8 cellular contexts compared by ENCODE assay signal in genomic region chr20:46689082-46689753, GRCh38. TPM values are rescaled to one million over a fixed set of nuclear protein-coding genes. Genes with fewer than 3 reads are reported as not detected.
DNase-seq lines count a peak whose midpoint lies in the region; ATAC-seq, FAIRE-seq and TF ChIP-seq lines count a peak whose summit lies in the region.

TSS of gene TP53RK (minus strand) at chr20:46689444. CDS start at chr20:46689414, 30 bp downstream.

- peak; percentile 39 to 60 for TF ChIP-seq CTCF in brain (conservative IDR thresholded peaks at IDR 0.05)
- peak; percentile 46 to 62 (median 59) for TF ChIP-seq CTCF in gastrocnemius medialis (IDR thresholded peaks at IDR 0.05 in 4 of 5, conservative IDR thresholded peaks at IDR 0.05 in 1 of 5)

- intact Hi-C loops in gastrocnemius medialis (cut with DNase I; ENCODE audit: low total_unique reads), result no loop called here

- ATAC-seq in GM18519 (IDR thresholded peaks at IDR 0.05; ENCODE audit: low FRiP score, unreplicated experiment) (peak; percentile 82), HG03064 (IDR thresholded peaks at IDR 0.05; ENCODE audit: low read depth, unreplicated experiment) (peak; percentile 93), gastrocnemius medialis (peak; percentile 97 to 98)

- peak within 1 kb of the TSS; percentile 86 to 97 (median 92) for H3K27ac ChIP-seq in gastrocnemius medialis

- FAIRE-seq in TTC549 (lab: Jason Lieb, UNC), result peak; percentile 98

- H3K4me1 ChIP-seq in gastrocnemius medialis, result peaks cover 28 to 33% of the 10 kb centered on the region in 2 donors

- DNase-seq in A172 (ENCODE audit: low spot score) (peak; percentile 100), NCI-H2107 treated with DMSO at 0.1 percent for 48 hours (lab: John Stamatoyannopoulos, UW; ENCODE audit: unreplicated experiment) (peak; percentile 69), iPS DF 4.7 (ENCODE audit: extremely low read depth, low spot score) (peak; percentile 95), gastrocnemius medialis (peak; percentile 98 to 99)

- peak; percentile 78 to 87 for TF ChIP-seq POLR2A in gastrocnemius medialis (IDR thresholded peaks at IDR 0.05)

- H3K27ac Mint-ChIP-seq in brain, result peak within 1 kb of the TSS; percentile 94 to 99 (median 98)

- no peaks in the 10 kb centered on the region for H3K36me3 ChIP-seq in gastrocnemius medialis

- H3K4me3 Mint-ChIP-seq in brain, result peak within 1 kb of the TSS; percentile 85 to 97 (median 91)

- H3K9me3 Mint-ChIP-seq in brain, result peaks cover 0 to 5% (median 2%) of the 10 kb centered on the region in 5 experiments

- peak within 1 kb of the TSS; percentile 73 to 93 (median 80) for H3K4me3 ChIP-seq in gastrocnemius medialis

- peaks cover 23% of the 10 kb centered on the region for H3K36me3 Mint-ChIP-seq in brain

- H3K4me1 Mint-ChIP-seq in brain, result peaks cover 51% of the 10 kb centered on the region

- no peaks in the 10 kb centered on the region for H3K27me3 ChIP-seq in gastrocnemius medialis

- H3K27me3 Mint-ChIP-seq in brain, result peaks cover 5% of the 10 kb centered on the region

- no peaks in the 10 kb centered on the region for H3K9me3 ChIP-seq in gastrocnemius medialis

- in situ Hi-C loops in gastrocnemius medialis (cut with MboI; ENCODE audit: low sequenced_read_pairs in 4 of 4), result no loop called here

RNA-seq across cellular contexts. Expression of gene TP53RK, which starts in this region (rescaled TPM):
- total RNA-seq in A172 (2014; rRNA removed; shearing (Covaris generic)), result 23.3 and 24.9 TPM in 2 replicates
- 8.3 TPM for polyA plus RNA-seq in brain (ENCODE audit: insufficient read depth, low read depth, low replicate concordance)
- 10 to 100 TPM in 3 of 4 donors, 1 to 10 TPM in 1; 8.3 to 17.7 (median 10.9) TPM for total RNA-seq in gastrocnemius medialis

Comparison
In these comparisons a context has a peak if more than half of its experiments do, and no peak if none do; other contexts are left out.
1. Peak in every context shown above with its lines: DNase-seq, ATAC-seq, H3K4me3 ChIP-seq and H3K27ac ChIP-seq.